Comparison of ENCODE assay signal across 1 cellular context in the genomic region with DNA sequence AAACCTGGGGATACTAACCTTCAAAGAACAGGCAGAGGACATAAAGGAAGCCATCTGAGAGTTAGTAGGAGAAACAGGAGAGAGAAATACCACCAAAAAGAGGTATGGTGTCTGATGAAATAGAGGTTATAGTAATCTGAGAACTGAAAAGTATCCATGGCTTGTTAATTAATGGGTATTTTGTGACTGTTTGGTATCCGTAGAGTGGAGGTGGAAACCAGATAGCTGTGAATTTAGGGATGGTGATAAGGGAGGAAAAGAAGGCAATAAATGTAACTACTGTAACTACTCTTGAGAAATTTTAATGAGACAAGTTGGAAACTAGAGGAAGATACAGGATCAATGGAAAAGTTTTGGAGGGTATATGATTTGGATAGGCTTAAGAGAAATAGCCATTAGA.
A peak's percentile ranks its signal among the peaks of the same experiment; 100 is the strongest.
TF ChIP-seq lines count a peak whose summit lies in the region.

No MANE protein-coding gene starts in this region.

TF ChIP-seq in HEK293, 187 proteins besides CTCF, POLR2A, EP300 and RAD21 (continued from another document):
- TF ChIP-seq ZNF639 (tag by site-specific recombination; IDR thresholded peaks at IDR 0.05) (no peak), MZF1 (tag by site-specific recombination; IDR thresholded peaks at IDR 0.05; ENCODE audit: borderline replicate concordance) (peak; percentile 56; the same call in 1 of the 2 replicates), ZNF558 (tag by site-specific recombination; IDR thresholded peaks at IDR 0.05) (no peak), SCRT1 (tag by site-specific recombination; IDR thresholded peaks at IDR 0.05; ENCODE audit: borderline replicate concordance) (no peak), EGR2 (tag by site-specific recombination; IDR thresholded peaks at IDR 0.05; ENCODE audit: low read depth) (no peak), ZNF610 (tag by site-specific recombination; IDR thresholded peaks at IDR 0.05; ENCODE audit: borderline replicate concordance) (no peak), ZFP37 (tag by site-specific recombination; IDR thresholded peaks at IDR 0.05) (no peak), ZNF747 (tag by site-specific recombination; IDR thresholded peaks at IDR 0.05) (no peak), ZNF366 (tag by site-specific recombination; conservative IDR thresholded peaks at IDR 0.05) (0 out of 2 replicates have a peak, but pooled peaks have one; percentile 12), ZNF48 (tag by site-specific recombination; IDR thresholded peaks at IDR 0.05) (no peak), SP7 (tag by site-specific recombination; IDR thresholded peaks at IDR 0.05) (peak; percentile 97), OSR2 (tag by site-specific recombination; IDR thresholded peaks at IDR 0.05) (peak; percentile 70; the same call in 1 of the 2 replicates), ZSCAN16 (tag by site-specific recombination; IDR thresholded peaks at IDR 0.05) (no peak), FEZF1 (tag by site-specific recombination; IDR thresholded peaks at IDR 0.05) (peak; percentile 10; the same call in 1 of the 2 replicates), ZNF843 (tag by site-specific recombination; IDR thresholded peaks at IDR 0.05) (peak; percentile 35; the same call in 1 of the 2 replicates), ZBTB20 (tag by site-specific recombination; IDR thresholded peaks at IDR 0.05) (no peak), WT1 (tag by site-specific recombination; IDR thresholded peaks at IDR 0.05) (peak; percentile 36; the same call in 1 of the 2 replicates), ZNF654 (tag by site-specific recombination; IDR thresholded peaks at IDR 0.05; ENCODE audit: low read depth) (no peak), ZNF768 (tag by site-specific recombination; IDR thresholded peaks at IDR 0.05) (no peak)
- TF ChIP-seq, protein P1, sequence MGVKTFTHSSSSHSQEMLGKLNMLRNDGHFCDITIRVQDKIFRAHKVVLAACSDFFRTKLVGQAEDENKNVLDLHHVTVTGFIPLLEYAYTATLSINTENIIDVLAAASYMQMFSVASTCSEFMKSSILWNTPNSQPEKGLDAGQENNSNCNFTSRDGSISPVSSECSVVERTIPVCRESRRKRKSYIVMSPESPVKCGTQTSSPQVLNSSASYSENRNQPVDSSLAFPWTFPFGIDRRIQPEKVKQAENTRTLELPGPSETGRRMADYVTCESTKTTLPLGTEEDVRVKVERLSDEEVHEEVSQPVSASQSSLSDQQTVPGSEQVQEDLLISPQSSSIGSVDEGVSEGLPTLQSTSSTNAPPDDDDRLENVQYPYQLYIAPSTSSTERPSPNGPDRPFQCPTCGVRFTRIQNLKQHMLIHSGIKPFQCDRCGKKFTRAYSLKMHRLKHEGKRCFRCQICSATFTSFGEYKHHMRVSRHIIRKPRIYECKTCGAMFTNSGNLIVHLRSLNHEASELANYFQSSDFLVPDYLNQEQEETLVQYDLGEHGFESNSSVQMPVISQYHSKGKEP (tag by site-specific recombination; IDR thresholded peaks at IDR 0.05), result no peak
- TF ChIP-seq, protein P2, sequence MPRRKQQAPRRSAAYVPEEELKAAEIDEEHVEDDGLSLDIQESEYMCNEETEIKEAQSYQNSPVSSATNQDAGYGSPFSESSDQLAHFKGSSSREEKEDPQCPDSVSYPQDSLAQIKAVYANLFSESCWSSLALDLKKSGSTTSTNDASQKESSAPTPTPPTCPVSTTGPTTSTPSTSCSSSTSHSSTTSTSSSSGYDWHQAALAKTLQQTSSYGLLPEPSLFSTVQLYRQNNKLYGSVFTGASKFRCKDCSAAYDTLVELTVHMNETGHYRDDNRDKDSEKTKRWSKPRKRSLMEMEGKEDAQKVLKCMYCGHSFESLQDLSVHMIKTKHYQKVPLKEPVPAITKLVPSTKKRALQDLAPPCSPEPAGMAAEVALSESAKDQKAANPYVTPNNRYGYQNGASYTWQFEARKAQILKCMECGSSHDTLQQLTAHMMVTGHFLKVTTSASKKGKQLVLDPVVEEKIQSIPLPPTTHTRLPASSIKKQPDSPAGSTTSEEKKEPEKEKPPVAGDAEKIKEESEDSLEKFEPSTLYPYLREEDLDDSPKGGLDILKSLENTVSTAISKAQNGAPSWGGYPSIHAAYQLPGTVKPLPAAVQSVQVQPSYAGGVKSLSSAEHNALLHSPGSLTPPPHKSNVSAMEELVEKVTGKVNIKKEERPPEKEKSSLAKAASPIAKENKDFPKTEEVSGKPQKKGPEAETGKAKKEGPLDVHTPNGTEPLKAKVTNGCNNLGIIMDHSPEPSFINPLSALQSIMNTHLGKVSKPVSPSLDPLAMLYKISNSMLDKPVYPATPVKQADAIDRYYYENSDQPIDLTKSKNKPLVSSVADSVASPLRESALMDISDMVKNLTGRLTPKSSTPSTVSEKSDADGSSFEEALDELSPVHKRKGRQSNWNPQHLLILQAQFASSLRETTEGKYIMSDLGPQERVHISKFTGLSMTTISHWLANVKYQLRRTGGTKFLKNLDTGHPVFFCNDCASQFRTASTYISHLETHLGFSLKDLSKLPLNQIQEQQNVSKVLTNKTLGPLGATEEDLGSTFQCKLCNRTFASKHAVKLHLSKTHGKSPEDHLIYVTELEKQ (tag by site-specific recombination; IDR thresholded peaks at IDR 0.05; ENCODE audit: borderline replicate concordance), result peak; percentile 23; the same call in 1 of the 2 replicates
- TF ChIP-seq, protein P3, sequence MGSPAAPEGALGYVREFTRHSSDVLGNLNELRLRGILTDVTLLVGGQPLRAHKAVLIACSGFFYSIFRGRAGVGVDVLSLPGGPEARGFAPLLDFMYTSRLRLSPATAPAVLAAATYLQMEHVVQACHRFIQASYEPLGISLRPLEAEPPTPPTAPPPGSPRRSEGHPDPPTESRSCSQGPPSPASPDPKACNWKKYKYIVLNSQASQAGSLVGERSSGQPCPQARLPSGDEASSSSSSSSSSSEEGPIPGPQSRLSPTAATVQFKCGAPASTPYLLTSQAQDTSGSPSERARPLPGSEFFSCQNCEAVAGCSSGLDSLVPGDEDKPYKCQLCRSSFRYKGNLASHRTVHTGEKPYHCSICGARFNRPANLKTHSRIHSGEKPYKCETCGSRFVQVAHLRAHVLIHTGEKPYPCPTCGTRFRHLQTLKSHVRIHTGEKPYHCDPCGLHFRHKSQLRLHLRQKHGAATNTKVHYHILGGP (tag by site-specific recombination; IDR thresholded peaks at IDR 0.05), result no peak
